ENCODE assay signal across 8 cellular contexts in genomic region chr10:127906548-127907377, GRCh38. TPM values are rescaled to one million over a fixed set of nuclear protein-coding genes. Genes with fewer than 3 reads are reported as not detected.
DNase-seq lines count a peak whose midpoint lies in the region; ATAC-seq lines count a peak whose summit lies in the region.

Gene PTPRE, plus strand, starts transcription at chr10:127907103. Its CDS starts 133,779 bp downstream, at chr10:128040882.

- peak; percentile 83 for ATAC-seq in GM21515 (IDR thresholded peaks at IDR 0.05; ENCODE audit: unreplicated experiment)
- peak; percentile 89 for ATAC-seq in left colon

- peak; percentile 13 for DNase-seq in DMS114 treated with DMSO at 0.1 percent for 48 hours (lab: John Stamatoyannopoulos, UW; ENCODE audit: unreplicated experiment)
- DNase-seq in HuH-7.5 (ENCODE audit: low spot score), result peak; percentile 63
- peak; percentile 40 to 51 (median 42) for DNase-seq in activated CD4-positive, CD25-positive, alpha-beta regulatory T cell (lab: John Stamatoyannopoulos, UW)
- DNase-seq in central memory CD4-positive, alpha-beta T cell, result peak; percentile 43
- DNase-seq in left colon, result peak; percentile 83 to 89
- peak; percentile 8 to 66 for DNase-seq in stimulated activated CD4-positive, alpha-beta T cell treated with anti-CD3 and anti-CD28 coated beads, Interleukin-1b, Interleukin-23, amount 100 ng/mL, for 1 hour (ENCODE audit: low read depth in 2 of 2)
- no peak for DNase-seq in amniotic stem cell (lab: John Stamatoyannopoulos, UW)

- intact Hi-C loops in left colon (cut with DNase I, micrococcal nuclease), result loop anchor here (5.0 to 10.0 kb wide), 2 partner anchors 106 to 108 kb away; no protein-coding TSS in a partner anchor

RNA-seq across cellular contexts. Expression of gene PTPRE, which starts in this region (rescaled TPM):
- total RNA-seq in left colon, result 10 to 100 TPM; 26.9 to 36.1 TPM
